In genomic region chr16:70703835-70704381, GRCh38 we compare ENCODE assay signal across 17 cellular contexts. TPM values are rescaled to one million over a fixed set of nuclear protein-coding genes. Genes with fewer than 3 reads are reported as not detected.
DNase-seq lines count a peak whose midpoint lies in the region; ATAC-seq, FAIRE-seq and TF ChIP-seq lines count a peak whose summit lies in the region.
"Had no signal": no experiment of that assay in that cellular context is flagged by ENCODE, and none has a peak within 500 bp of the region (broad histone marks: within the 10 kb centered on the region; RNA-seq: fewer than 3 reads in every experiment).

No MANE protein-coding gene starts in this region.

- peak overlapping the region; percentile 38; the same call in 1 of the 2 replicates for H3K18ac ChIP-seq in H1 (ENCODE audit: extremely low read depth, low read length)

- no peak overlapping the region for H4K8ac ChIP-seq in H1 (ENCODE audit: extremely low read depth, insufficient read depth, low read length)

- no peak overlapping the region for H2BK12ac ChIP-seq in H1 (ENCODE audit: low read depth, low read length)

- TF ChIP-seq CTCF in H1 (IDR thresholded peaks at IDR 0.05; ENCODE audit: control extremely low read depth in 1 of 3, insufficient read depth in 1 of 3, low read depth in 1 of 3, low read length in 3 of 3) (no peak), thyroid gland (IDR thresholded peaks at IDR 0.05) (no peak)

- H2AK5ac ChIP-seq in H1 (ENCODE audit: low read depth, low read length) = peak overlapping the region; percentile 54; the same call in 1 of the 2 replicates

- no peak overlapping the region for H2BK20ac ChIP-seq in H1 (ENCODE audit: low read length)

- no peak overlapping the region for H4K91ac ChIP-seq in H1 (replicated peaks; ENCODE audit: insufficient read length, low read length)

- H2AFZ ChIP-seq in H1 (ENCODE audit: low read length) = no peak overlapping the region

- H3K14ac ChIP-seq in H1 (ENCODE audit: insufficient read length) = no peak overlapping the region

- TF ChIP-seq POLR2A in H1 (IDR thresholded peaks at IDR 0.05; ENCODE audit: control extremely low read depth in 1 of 2, low read depth in 2 of 2, low read length in 2 of 2) (no peak), thyroid gland (IDR thresholded peaks at IDR 0.05) (no peak)

- no peaks in the 10 kb centered on the region for H3K27me3 Mint-ChIP-seq in naive thymus-derived CD4-positive, alpha-beta T cell
- H3K27me3 Mint-ChIP-seq: stimulated activated naive B cell treated with anti-CD40 and anti-IgM and Interleukin-4, amounts not matched to agents 10 μg/mL and 1 μg/mL and 100 μg/mL, for 72 hours had no signal

- H3K36me3 Mint-ChIP-seq in naive thymus-derived CD4-positive, alpha-beta T cell = peaks cover 0 to 12% (median 0%) of the 10 kb centered on the region in 5 donors

- DNase-seq in NCI-H1417 (lab: John Stamatoyannopoulos, UW) (peak in 2 of 3 experiments; percentile 19 to 36), NCI-H1417 treated with DMSO at 0.1 percent for 48 hours (lab: John Stamatoyannopoulos, UW) (no peak), H1 (ENCODE audit: low read depth in 1 of 2, low spot score in 2 of 2) (no peak), thyroid gland (no peak), NCI-H1092 (lab: John Stamatoyannopoulos, UW) (no peak)
- no peak for DNase-seq in naive thymus-derived CD4-positive, alpha-beta T cell
- no peak for DNase-seq in activated effector memory CD4-positive, alpha-beta T cell treated with Interleukin-2 at 50 U/mL for 16 hours
- DNase-seq: activated CD4-positive, alpha-beta T cell treated with anti-CD3 and anti-CD28 coated beads, Interleukin-2, amount 50 U/mL, for 48 hours; activated effector memory CD4-positive, alpha-beta T cell treated with anti-CD3 and anti-CD28 coated beads, Interleukin-2, amount 50 U/mL, for 16 hours; dermis blood vessel endothelial cell; midbrain; stimulated activated CD4-positive, alpha-beta T cell treated with anti-CD3 and anti-CD28 coated beads, Interleukin-1b, Interleukin-23, amount 100 ng/mL, for 48 hours; stimulated activated naive B cell treated with anti-CD40 and anti-IgM and Interleukin-4, amounts not matched to agents 10 μg/mL and 1 μg/mL and 100 μg/mL, for 72 hours had no signal

- POLR2A ChIA-PET in H1 (lab: Charles Lee; ENCODE audit: partially characterized antibody) = interaction anchor here (0.7 to 1.5 kb wide), 4 partner anchors 9 to 47 kb away, joined by 3 to 4 read pairs (median 3); no protein-coding TSS in a partner anchor
- POLR2A ChIA-PET in naive thymus-derived CD4-positive, alpha-beta T cell (lab: Charles Lee) = no interaction called here

- H3K4me3 ChIP-seq in H1 (ENCODE audit: extremely low read depth in 1 of 4, insufficient read depth in 2 of 4, low read depth in 3 of 4, low read length in 4 of 4) (no peak overlapping the region), thyroid gland (replicated peaks in 1 of 3) (no peak overlapping the region)
- no peak overlapping the region for H3K4me3 ChIP-seq in naive thymus-derived CD4-positive, alpha-beta T cell (ENCODE audit: low read length)
- H3K4me3 ChIP-seq: HAP-1 had no signal

- H4K20me1 ChIP-seq in H1 (replicated peaks in 1 of 2; ENCODE audit: control insufficient read depth in 1 of 2, insufficient read depth in 2 of 2, low read length in 2 of 2) = peaks cover 0 to 6% of the 10 kb centered on the region in 2 experiments

- FAIRE-seq in H1 (lab: Jason Lieb, UNC) = no peak

- no peaks in the 10 kb centered on the region for H3K23me2 ChIP-seq in H1 (ENCODE audit: low read depth, low read length)

- no peak overlapping the region; the same call in 1 of the 2 replicates for H2BK5ac ChIP-seq in H1 (ENCODE audit: low read depth, low read length)

- no peak overlapping the region for H3K4me2 ChIP-seq in H1 (ENCODE audit: insufficient read depth in 1 of 2, low read depth in 2 of 2, low read length in 2 of 2)

- intact Hi-C loops in naive thymus-derived CD4-positive, alpha-beta T cell (cut with micrococcal nuclease) = no loop called here
- intact Hi-C loops in thyroid gland (cut with DNase I) = no loop called here

- H3K79me1 ChIP-seq in H1 (ENCODE audit: low read depth, low read length) = peaks cover 2% of the 10 kb centered on the region; the same call in 1 of the 2 replicates

- WGBS in H1 (ENCODE audit: extremely low coverage in 1 of 2, insufficient coverage in 1 of 2, insufficient read length in 1 of 2, insufficient replicate concordance in 2 of 2, low coverage in 1 of 2, low lambda C conversion rate in 2 of 2, missing lambda C conversion rate in 1 of 2), 2 experiments = 83% methylated on average over 6 of the region's 6 CpGs; no CpG with 5 or more reads in 1 of the 2 experiments
- 80 to 100% methylated on average over 2 to 3 of the region's 6 CpGs for WGBS in thyroid gland, 2 donors

- H3K9ac ChIP-seq in H1 (replicated peaks in 1 of 4; ENCODE audit: extremely low read depth in 1 of 4, low read depth in 3 of 4, low read length in 3 of 4) = no peak overlapping the region

- peaks cover 0 to 14% (median 0%) of the 10 kb centered on the region in 7 donors for H3K4me1 Mint-ChIP-seq in naive thymus-derived CD4-positive, alpha-beta T cell

- H3K27me3 ChIP-seq in H1 (replicated peaks in 1 of 4; ENCODE audit: control insufficient read depth in 3 of 4, extremely low read depth in 1 of 4, insufficient read depth in 3 of 4, low read length in 3 of 4) = no peaks in the 10 kb centered on the region
- H3K27me3 ChIP-seq in naive thymus-derived CD4-positive, alpha-beta T cell (ENCODE audit: control insufficient read depth in 2 of 2, insufficient read depth in 2 of 2, low read length in 2 of 2) = no peaks in the 10 kb centered on the region
- H3K27me3 ChIP-seq in thyroid gland = no peaks in the 10 kb centered on the region

- no peak overlapping the region for H4K5ac ChIP-seq in H1 (ENCODE audit: insufficient read length, low read depth, low read length)

- no peak overlapping the region for H2BK120ac ChIP-seq in H1 (replicated peaks; ENCODE audit: low read depth, low read length)

- H3K9me3 ChIP-seq in H1 (ENCODE audit: insufficient read depth in 2 of 2, low read depth in 1 of 2, low read length in 1 of 2) = no peaks in the 10 kb centered on the region
- no peaks in the 10 kb centered on the region for H3K9me3 ChIP-seq in naive thymus-derived CD4-positive, alpha-beta T cell (ENCODE audit: control insufficient read depth in 2 of 3, low read length in 3 of 3)
- no peaks in the 10 kb centered on the region for H3K9me3 ChIP-seq in thyroid gland
- H3K9me3 ChIP-seq: HAP-1 had no signal

- H3K4me3 Mint-ChIP-seq in naive thymus-derived CD4-positive, alpha-beta T cell = no peak overlapping the region
- H3K4me3 Mint-ChIP-seq: stimulated activated naive B cell treated with anti-CD40 and anti-IgM and Interleukin-4, amounts not matched to agents 10 μg/mL and 1 μg/mL and 100 μg/mL, for 72 hours had no signal

- H3K4ac ChIP-seq in H1 (replicated peaks; ENCODE audit: insufficient read length, low read depth, low read length) = no peak overlapping the region

- no peak for TF ChIP-seq EP300 in H1 (IDR thresholded peaks at IDR 0.05; ENCODE audit: borderline replicate concordance in 1 of 2, low read depth in 2 of 2, low read length in 2 of 2)

- no peak overlapping the region for H3K27ac Mint-ChIP-seq in naive thymus-derived CD4-positive, alpha-beta T cell

- no peak overlapping the region for H3K27ac ChIP-seq in H1 (ENCODE audit: low read depth, low read length)
- no peak overlapping the region for H3K27ac ChIP-seq in naive thymus-derived CD4-positive, alpha-beta T cell (ENCODE audit: low read depth, low read length)
- peak overlapping the region in 2 of 3 donors; percentile 79 to 86 for H3K27ac ChIP-seq in thyroid gland
- H3K27ac ChIP-seq: 22Rv1 had no signal

- H3K9me3 Mint-ChIP-seq in naive thymus-derived CD4-positive, alpha-beta T cell = no peaks in the 10 kb centered on the region
- H3K9me3 Mint-ChIP-seq: stimulated activated naive B cell treated with anti-CD40 and anti-IgM and Interleukin-4, amounts not matched to agents 10 μg/mL and 1 μg/mL and 100 μg/mL, for 72 hours had no signal

- ATAC-seq in naive thymus-derived CD4-positive, alpha-beta T cell = peak; percentile 4
- no peak for ATAC-seq in HG02763 (IDR thresholded peaks at IDR 0.05; ENCODE audit: unreplicated experiment)
- ATAC-seq: stimulated activated naive B cell treated with anti-CD40 and anti-IgM and Interleukin-4, amounts not matched to agents 10 μg/mL and 1 μg/mL and 100 μg/mL, for 72 hours had no signal

- TF ChIP-seq RAD21 in H1 (IDR thresholded peaks at IDR 0.05 in 1 of 2, conservative IDR thresholded peaks at IDR 0.05 in 1 of 2; ENCODE audit: low read depth in 2 of 2, low read length in 2 of 2) = no peak

- no peak overlapping the region for H3K23ac ChIP-seq in H1 (ENCODE audit: insufficient read length)

- H3K4me1 ChIP-seq in H1 (replicated peaks in 1 of 4; ENCODE audit: control insufficient read depth in 3 of 4, insufficient read depth in 4 of 4, low read length in 3 of 4) (peaks cover 0 to 21% (median 12%) of the 10 kb centered on the region in 4 experiments; a peak in 5 of 7 replicates), thyroid gland (peaks cover 15 to 60% of the 10 kb centered on the region in 2 donors)
- H3K4me1 ChIP-seq in naive thymus-derived CD4-positive, alpha-beta T cell (ENCODE audit: control insufficient read depth in 2 of 2, insufficient read depth in 2 of 2, low read length in 2 of 2) = no peaks in the 10 kb centered on the region
- H3K4me1 ChIP-seq: HAP-1 had no signal

- H3K36me3 ChIP-seq in H1 (ENCODE audit: control insufficient read depth in 2 of 4, insufficient read depth in 4 of 4, low read length in 3 of 4) = no peaks in the 10 kb centered on the region; a peak in 1 of 8 replicates
- H3K36me3 ChIP-seq in naive thymus-derived CD4-positive, alpha-beta T cell (ENCODE audit: control insufficient read depth in 2 of 3, insufficient read depth in 3 of 3, low read length in 3 of 3) = peaks cover 0 to 30% (median 0%) of the 10 kb centered on the region in 3 experiments
- H3K36me3 ChIP-seq in thyroid gland = no peaks in the 10 kb centered on the region
- H3K36me3 ChIP-seq: HAP-1 had no signal

- no peaks in the 10 kb centered on the region for H3K79me2 ChIP-seq in H1 (ENCODE audit: control insufficient read depth in 1 of 2, insufficient read depth in 2 of 2, low read length in 2 of 2)

- H3K56ac ChIP-seq in H1 (replicated peaks; ENCODE audit: insufficient read length, low read depth, low read length) = no peak overlapping the region

- H2BK15ac ChIP-seq in H1 (ENCODE audit: low read length) = peak overlapping the region; percentile 72; the same call in 1 of the 2 replicates

- CTCF ChIA-PET in H1 (lab: Charles Lee; ENCODE audit: partially characterized antibody) = interaction anchor here (0.7 to 2.7 kb wide), 13 partner anchors 11 to 708 kb away, joined by 3 to 15 read pairs (median 5); no protein-coding TSS in a partner anchor
- CTCF ChIA-PET in naive thymus-derived CD4-positive, alpha-beta T cell (lab: Charles Lee) = no interaction called here

RNA-seq across cellular contexts. Expression of gene MTSS2, which starts 18.1 kb away (rescaled TPM):
- total RNA-seq in H1 (2021; fragmentation: NEBNext Ultra II Directional; extraction: Animal tissue kit (Norgen Biotek cat#: 25700)) = 34.2 and 36.7 TPM in 2 replicates
- 23.3 and 33.8 TPM in 2 replicates for polyA plus RNA-seq in H1 (2011; rRNA removed)
- 26.1 TPM for polyA plus RNA-seq in H1 (2011; cell fraction: cytosol; rRNA removed)
- 34.8 TPM for polyA plus RNA-seq in H1 (2011; cell fraction: nucleus; rRNA removed)
- polyA plus RNA-seq in H1 (2012, experiment 1 of 2) = 22.4 to 38.9 TPM (median 37.5 TPM) in 4 replicates
- polyA plus RNA-seq in H1 (2012, experiment 2 of 2) = 14.0 TPM
- polyA plus RNA-seq in H1 (2013, experiment 1 of 2) = 32.8 TPM
- polyA plus RNA-seq in H1 (2013, experiment 2 of 2) = 34.0 TPM
- 13.3 and 15.3 TPM in 2 replicates for polyA minus RNA-seq in H1 (2011; rRNA and poly(A)+ RNA removed)
- 23.2 TPM for polyA minus RNA-seq in H1 (2011; cell fraction: cytosol; rRNA and poly(A)+ RNA removed)
- polyA minus RNA-seq in H1 (2011; cell fraction: nucleus; rRNA and poly(A)+ RNA removed) = 18.2 TPM
- 10 to 100 TPM in 3 of 5 experiments, 1 to 10 TPM in 2; 1.4 to 16.7 (median 11.5) TPM for total RNA-seq in naive thymus-derived CD4-positive, alpha-beta T cell
- polyA plus RNA-seq in naive thymus-derived CD4-positive, alpha-beta T cell = not detected
- total RNA-seq in thyroid gland = 10 to 100 TPM; 11.3 to 39.8 (median 26.7) TPM

RNA-seq across cellular contexts. Expression of gene IL34, which starts 57.5 kb away (rescaled TPM):
- total RNA-seq in H1 (2021; fragmentation: NEBNext Ultra II Directional; extraction: Animal tissue kit (Norgen Biotek cat#: 25700)) = 4.0 and 4.6 TPM in 2 replicates
- 5.6 and 8.0 TPM in 2 replicates for polyA plus RNA-seq in H1 (2011; rRNA removed)
- polyA plus RNA-seq in H1 (2011; cell fraction: cytosol; rRNA removed) = 6.7 TPM
- 9.0 TPM for polyA plus RNA-seq in H1 (2011; cell fraction: nucleus; rRNA removed)
- 4.6 to 6.5 TPM (median 5.2 TPM) in 4 replicates for polyA plus RNA-seq in H1 (2012, experiment 1 of 2)
- polyA plus RNA-seq in H1 (2012, experiment 2 of 2) = 3.3 TPM
- 2.7 TPM for polyA plus RNA-seq in H1 (2013, experiment 1 of 2)
- 3.3 TPM for polyA plus RNA-seq in H1 (2013, experiment 2 of 2)
- 1.7 and 2.2 TPM in 2 replicates for polyA minus RNA-seq in H1 (2011; rRNA and poly(A)+ RNA removed)
- 4.3 TPM for polyA minus RNA-seq in H1 (2011; cell fraction: cytosol; rRNA and poly(A)+ RNA removed)
- 1.5 TPM for polyA minus RNA-seq in H1 (2011; cell fraction: nucleus; rRNA and poly(A)+ RNA removed)
- 1 to 10 TPM in 1 of 5 experiments, under 1 TPM in 2, not detected in 2; 0.38 to 1.1 (median 0.50) TPM for total RNA-seq in naive thymus-derived CD4-positive, alpha-beta T cell
- polyA plus RNA-seq in naive thymus-derived CD4-positive, alpha-beta T cell = not detected
- 1 to 10 TPM; 3.5 to 9.6 (median 5.0) TPM for total RNA-seq in thyroid gland
- total RNA-seq: T-helper 1 cell treated with Interleukin-12 subunit alpha and Interleukin-12 subunit beta and Interleukin-4 antibody, amounts not matched to agents 30 ng/mL and 1 ng/mL, for 36 hours had no signal

Comparison
In these comparisons a context has a peak if more than half of its experiments do, and no peak if none do; other contexts are left out.
1. DNase-seq: peak in NCI-H1417 (2 of 3); none in NCI-H1417 treated with DMSO at 0.1 percent for 48 hours (single experiment), H1 (0 of 2), naive thymus-derived CD4-positive, alpha-beta T cell (0 of 9), thyroid gland (0 of 2), activated effector memory CD4-positive, alpha-beta T cell treated with Interleukin-2 at 50 U/mL for 16 hours (single experiment) and NCI-H1092 (single experiment).
2. H3K27ac ChIP-seq: peak in thyroid gland (2 of 3); none in H1 (single experiment) and naive thymus-derived CD4-positive, alpha-beta T cell (single experiment).